Comparison of ENCODE assay signal across 25 cellular contexts in the genomic region with DNA sequence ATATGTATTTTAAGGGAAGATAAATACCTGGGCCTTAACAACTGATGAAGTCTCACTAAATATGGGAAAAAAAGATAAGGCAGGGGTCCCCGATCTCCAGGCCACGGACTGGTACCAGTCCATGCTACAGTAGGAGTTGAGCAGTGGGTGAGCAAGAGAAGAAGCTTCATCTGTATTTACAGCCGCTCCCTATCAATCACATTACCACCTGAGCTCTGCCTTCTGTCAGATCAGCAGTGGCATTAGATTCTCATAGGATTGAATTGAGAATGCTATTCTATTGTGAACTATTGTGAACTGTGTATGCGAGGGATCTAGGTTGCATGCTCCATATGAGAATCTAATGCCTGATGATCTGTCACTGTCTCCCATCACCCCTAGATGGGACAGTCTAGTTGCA. TPM values are rescaled to one million over a fixed set of nuclear protein-coding genes. Genes with fewer than 3 reads are reported as not detected.
A peak's percentile ranks its signal among the peaks of the same experiment; 100 is the strongest.
DNase-seq lines count a peak whose midpoint lies in the region; ATAC-seq and TF ChIP-seq lines count a peak whose summit lies in the region.
"Had no signal": no experiment of that assay in that cellular context is flagged by ENCODE, and none has a peak within 500 bp of the region (broad histone marks: within the 10 kb centered on the region; RNA-seq: fewer than 3 reads in every experiment).

No MANE protein-coding gene starts in this region.

- no peak overlapping the region for H3K27ac ChIP-seq in endodermal cell (ENCODE audit: low read depth, low read length)
- H3K27ac ChIP-seq in neutrophil, result peak overlapping the region; percentile 58
- H3K27ac ChIP-seq: BLaER1 had no signal

- H3K36me3 ChIP-seq in endodermal cell (ENCODE audit: control insufficient read depth, insufficient read depth, low read length), result no peaks in the 10 kb centered on the region
- no peaks in the 10 kb centered on the region for H3K36me3 ChIP-seq in neutrophil
- H3K36me3 ChIP-seq: BE2C, BLaER1 had no signal

- H3K27ac Mint-ChIP-seq in endodermal cell, result no peak overlapping the region
- H3K27ac Mint-ChIP-seq in nephron, result peak overlapping the region in 2 of 3 experiments; percentile 19 to 46
- no peak overlapping the region for H3K27ac Mint-ChIP-seq in natural killer cell
- no peak overlapping the region for H3K27ac Mint-ChIP-seq in activated CD4-positive, alpha-beta memory T cell treated with anti-CD3 and anti-CD28 coated beads, Interleukin-2, amount 10 ng/mL, durations not matched to agents 7 days and 5 days
- H3K27ac Mint-ChIP-seq: CD14-positive monocyte; CD4-positive, alpha-beta memory T cell; CD4-positive, CD25-positive, alpha-beta regulatory T cell had no signal

- H3K4me3 ChIP-seq in endodermal cell (ENCODE audit: low read length) (peak overlapping the region; percentile 26), neutrophil (ENCODE audit: low read depth in 1 of 2, low read length in 1 of 2) (no peak overlapping the region)
- H3K4me3 ChIP-seq: BLaER1, GM12878 had no signal

- H3K36me3 Mint-ChIP-seq in endodermal cell (ENCODE audit: low read depth) (no peaks in the 10 kb centered on the region), nephron (ENCODE audit: low read depth) (no peaks in the 10 kb centered on the region), natural killer cell (no peaks in the 10 kb centered on the region)
- H3K36me3 Mint-ChIP-seq in activated CD4-positive, alpha-beta memory T cell treated with anti-CD3 and anti-CD28 coated beads, Interleukin-2, amount 10 ng/mL, durations not matched to agents 7 days and 5 days (ENCODE audit: low read depth), result no peaks in the 10 kb centered on the region
- H3K36me3 Mint-ChIP-seq: CD14-positive monocyte had no signal

- intact Hi-C loops in natural killer cell (cut with micrococcal nuclease), result loop anchor here (5.0 kb wide), 1 partner anchor 482 kb away; no protein-coding TSS in a partner anchor

- H3K4me3 Mint-ChIP-seq in endodermal cell, result no peak overlapping the region
- H3K4me3 Mint-ChIP-seq in nephron, result no peak overlapping the region
- no peak overlapping the region for H3K4me3 Mint-ChIP-seq in natural killer cell
- no peak overlapping the region for H3K4me3 Mint-ChIP-seq in activated CD4-positive, alpha-beta memory T cell treated with anti-CD3 and anti-CD28 coated beads, Interleukin-2, amount 10 ng/mL, durations not matched to agents 7 days and 5 days
- H3K4me3 Mint-ChIP-seq: CD14-positive monocyte; CD4-positive, alpha-beta memory T cell; CD4-positive, CD25-positive, alpha-beta regulatory T cell; CD8-positive, alpha-beta memory T cell had no signal

- CTCF ChIA-PET in activated CD4-positive, alpha-beta memory T cell treated with anti-CD3 and anti-CD28 coated beads, Interleukin-2, amount 10 ng/mL, durations not matched to agents 7 days and 5 days (lab: Charles Lee), result no interaction called here

- POLR2A ChIA-PET in activated CD4-positive, alpha-beta memory T cell treated with anti-CD3 and anti-CD28 coated beads, Interleukin-2, amount 10 ng/mL, durations not matched to agents 7 days and 5 days (lab: Charles Lee), result no interaction called here

- H3K4me1 ChIP-seq in endodermal cell (ENCODE audit: control insufficient read depth, insufficient read depth, low read length) (no peaks in the 10 kb centered on the region), neutrophil (ENCODE audit: control insufficient read depth in 1 of 2, insufficient read depth in 1 of 2, low read depth in 1 of 2, low read length in 1 of 2) (peaks cover 36 to 50% of the 10 kb centered on the region in 2 experiments)
- H3K4me1 ChIP-seq: BE2C, BLaER1 had no signal

- 89 to 99% methylated on average over 3 of the region's 4 CpGs for WGBS in endodermal cell (ENCODE audit: insufficient coverage in 1 of 2, insufficient read length in 1 of 2), 2 experiments

- H3K9ac ChIP-seq in endodermal cell (ENCODE audit: extremely low read depth, low read length, poor library complexity, severe bottlenecking), result no peak overlapping the region
- H3K9ac ChIP-seq: BLaER1 had no signal

- H3K9me3 ChIP-seq in endodermal cell (ENCODE audit: control insufficient read depth, low read length) (peaks cover 22% of the 10 kb centered on the region), neutrophil (no peaks in the 10 kb centered on the region)
- H3K9me3 ChIP-seq: BE2C had no signal

- H3K9me3 Mint-ChIP-seq in endodermal cell (peaks cover 14% of the 10 kb centered on the region), nephron (peaks cover 3% of the 10 kb centered on the region), natural killer cell (no peaks in the 10 kb centered on the region)
- peaks cover 2% of the 10 kb centered on the region for H3K9me3 Mint-ChIP-seq in activated CD4-positive, alpha-beta memory T cell treated with anti-CD3 and anti-CD28 coated beads, Interleukin-2, amount 10 ng/mL, durations not matched to agents 7 days and 5 days

- H3K27me3 Mint-ChIP-seq in endodermal cell (ENCODE audit: insufficient read depth) (no peaks in the 10 kb centered on the region), nephron (ENCODE audit: low read depth) (no peaks in the 10 kb centered on the region), natural killer cell (ENCODE audit: low read depth in 2 of 2) (no peaks in the 10 kb centered on the region)
- no peaks in the 10 kb centered on the region for H3K27me3 Mint-ChIP-seq in activated CD4-positive, alpha-beta memory T cell treated with anti-CD3 and anti-CD28 coated beads, Interleukin-2, amount 10 ng/mL, durations not matched to agents 7 days and 5 days
- H3K27me3 Mint-ChIP-seq: CD4-positive, alpha-beta memory T cell had no signal

- H3K27me3 ChIP-seq in endodermal cell (ENCODE audit: control insufficient read depth, insufficient read depth, low read length, poor library complexity, severe bottlenecking), result no peaks in the 10 kb centered on the region
- H3K27me3 ChIP-seq in neutrophil, result no peaks in the 10 kb centered on the region
- H3K27me3 ChIP-seq: BE2C, BLaER1 had no signal

- TF ChIP-seq CTCF in endodermal cell (conservative IDR thresholded peaks at IDR 0.05) (no peak), nephron (IDR thresholded peaks at IDR 0.05; ENCODE audit: unreplicated experiment in 3 of 3) (no peak), neutrophil (IDR thresholded peaks at IDR 0.05) (no peak), natural killer cell (IDR thresholded peaks at IDR 0.05) (no peak)

- ATAC-seq in natural killer cell, result no peak
- no peak for ATAC-seq in HG02571 (IDR thresholded peaks at IDR 0.05; ENCODE audit: unreplicated experiment)
- ATAC-seq: GM12878 had no signal

- peaks cover 14% of the 10 kb centered on the region for H3K4me1 Mint-ChIP-seq in endodermal cell
- H3K4me1 Mint-ChIP-seq in nephron, result peaks cover 44% of the 10 kb centered on the region
- no peaks in the 10 kb centered on the region for H3K4me1 Mint-ChIP-seq in natural killer cell
- H3K4me1 Mint-ChIP-seq in activated CD4-positive, alpha-beta memory T cell treated with anti-CD3 and anti-CD28 coated beads, Interleukin-2, amount 10 ng/mL, durations not matched to agents 7 days and 5 days, result no peaks in the 10 kb centered on the region
- H3K4me1 Mint-ChIP-seq: CD4-positive, alpha-beta memory T cell; CD4-positive, CD25-positive, alpha-beta regulatory T cell; CD8-positive, alpha-beta memory T cell had no signal

- DNase-seq in endodermal cell (no peak), natural killer cell (no peak)
- no peak for DNase-seq in activated CD4-positive, alpha-beta memory T cell treated with anti-CD3 and anti-CD28 coated beads, Interleukin-2, amount 10 ng/mL, durations not matched to agents 7 days and 5 days
- no peak for DNase-seq in activated naive CD4-positive, alpha-beta T cell treated with anti-CD3 and anti-CD28 coated beads, Interleukin-2, amount 50 U/mL, for 16 hours
- DNase-seq: 8988T; ACHN; BE2C; C1 segment of cervical spinal cord; CD4-positive, alpha-beta memory T cell; CD4-positive, CD25-positive, alpha-beta regulatory T cell; CD8-positive, alpha-beta memory T cell; COR-L47; DMS 273 treated with DMSO at 0.1 percent for 48 hours; DMS153; DMS53; DMS79; DND-41; EL; GDM1 had no signal

RNA-seq across cellular contexts. Expression of a gene that starts 43.0 kb away (rescaled TPM):
- total RNA-seq in endodermal cell, result 10 to 100 TPM; 78.3 to 93.9 TPM
- polyA plus RNA-seq in endodermal cell (2013, experiment 1 of 2), result 81.8 TPM
- 76.3 TPM for polyA plus RNA-seq in endodermal cell (2013, experiment 2 of 2)
- total RNA-seq in natural killer cell, result 10 to 100 TPM; 54.5 to 70.7 (median 65.4) TPM
- 10 to 100 TPM; 46.1 to 47.9 TPM for total RNA-seq in activated CD4-positive, alpha-beta memory T cell treated with anti-CD3 and anti-CD28 coated beads, Interleukin-2, amount 10 ng/mL, durations not matched to agents 7 days and 5 days

Comparison
In these comparisons a context has a peak if more than half of its experiments do, and no peak if none do; other contexts are left out.
1. H3K27ac Mint-ChIP-seq: peak in nephron (2 of 3); none in endodermal cell (single experiment), natural killer cell (0 of 2) and activated CD4-positive, alpha-beta memory T cell treated with anti-CD3 and anti-CD28 coated beads, Interleukin-2, amount 10 ng/mL, durations not matched to agents 7 days and 5 days (single experiment).